8 cellular contexts compared by ENCODE assay signal in genomic region chr15:73683624-73684536, GRCh38.
A peak's percentile ranks its signal among the peaks of the same experiment; 100 is the strongest.
DNase-seq lines count a peak whose midpoint lies in the region; ATAC-seq and TF ChIP-seq lines count a peak whose summit lies in the region.

TSS of gene CD276 (plus strand) at chr15:73684383. CDS start at chr15:73699640, 15,257 bp downstream.

- H3K4me1 ChIP-seq in BLaER1: peaks cover 26% of the 10 kb centered on the region
- H3K4me1 ChIP-seq in RWPE2 (ENCODE audit: insufficient read depth, poor library complexity, severe bottlenecking): peaks cover 36% of the 10 kb centered on the region

- peak within 1 kb of the TSS; percentile 75 for H3K4me3 ChIP-seq in BLaER1
- peak within 1 kb of the TSS; percentile 98 for H3K4me3 ChIP-seq in RWPE2 (ENCODE audit: severe bottlenecking)
- peak within 1 kb of the TSS; percentile 55 to 81 (median 77) for H3K4me3 ChIP-seq in skin epidermis

- H3K27me3 ChIP-seq in BLaER1: no peaks in the 10 kb centered on the region
- H3K27me3 ChIP-seq in RWPE2 (ENCODE audit: insufficient read depth, poor library complexity, severe bottlenecking): no peaks in the 10 kb centered on the region

- H3K9ac ChIP-seq in BLaER1: peak within 1 kb of the TSS; percentile 87

- peaks cover 29% of the 10 kb centered on the region for H4K20me1 ChIP-seq in BLaER1

- H3K27ac ChIP-seq in BLaER1: peak within 1 kb of the TSS; percentile 89
- H3K27ac ChIP-seq in RWPE2 (ENCODE audit: poor library complexity, severe bottlenecking): peak within 1 kb of the TSS; percentile 77
- peak within 1 kb of the TSS; percentile 63 to 95 (median 90) for H3K27ac ChIP-seq in skin epidermis

- peak; percentile 76 for TF ChIP-seq CTCF in RWPE2 (IDR thresholded peaks at IDR 0.05; ENCODE audit: poor library complexity, severe bottlenecking)

- H3K36me3 ChIP-seq in BLaER1 (no peaks in the 10 kb centered on the region), RWPE2 (ENCODE audit: low read depth) (no peaks in the 10 kb centered on the region)

- DNase-seq in GOT3 (lab: John Stamatoyannopoulos, UW) (peak; percentile 43), RWPE2 (ENCODE audit: low spot score) (peak; percentile 80), dedifferentiated amniotic fluid mesenchymal stem cell (ENCODE audit: extremely low spot score) (peak; percentile 61), kidney glomerular epithelial cell (lab: John Stamatoyannopoulos, UW) (peak; percentile 44), NCI-H187 (lab: John Stamatoyannopoulos, UW) (no peak)

- H3K4me2 ChIP-seq in BLaER1: peak within 1 kb of the TSS; percentile 80

- H3K9me3 ChIP-seq in BLaER1 (no peaks in the 10 kb centered on the region), RWPE2 (ENCODE audit: severe bottlenecking) (no peaks in the 10 kb centered on the region)

- ATAC-seq in RWPE2 (ENCODE audit: low read depth) (peak; percentile 63), GM19023 (IDR thresholded peaks at IDR 0.05; ENCODE audit: unreplicated experiment) (no peak)

Comparison
In these comparisons a context has a peak if more than half of its experiments do, and no peak if none do; other contexts are left out.
1. DNase-seq: peak in GOT3 (single experiment), RWPE2 (single experiment), dedifferentiated amniotic fluid mesenchymal stem cell (single experiment) and kidney glomerular epithelial cell (single experiment); none in NCI-H187 (0 of 2).
2. Peak in every context shown above with its lines, with median percentiles within 50 percentile points of each other: H3K27ac ChIP-seq and H3K4me3 ChIP-seq.